ENCODE assay signal across 1 cellular context in genomic region chr15:73626072-73626471, GRCh38.
A peak's percentile ranks its signal among the peaks of the same experiment; 100 is the strongest.
TF ChIP-seq lines count a peak whose summit lies in the region.

No MANE protein-coding gene starts in this region.

TF ChIP-seq in GM12878, 131 proteins besides CTCF, POLR2A, EP300 and RAD21:
- 0 out of 2 replicates have a peak, but pooled peaks have one; percentile 9 for TF ChIP-seq JUNB (IDR thresholded peaks at IDR 0.05)
- no peak for TF ChIP-seq ZNF207 (IDR thresholded peaks at IDR 0.05; ENCODE audit: borderline replicate concordance)
